8 cellular contexts compared by ENCODE assay signal in genomic region chr1:149962039-149962647, GRCh38. TPM values are rescaled to one million over a fixed set of nuclear protein-coding genes. Genes with fewer than 3 reads are reported as not detected.
DNase-seq lines count a peak whose midpoint lies in the region; ATAC-seq and TF ChIP-seq lines count a peak whose summit lies in the region.

No MANE protein-coding gene starts in this region.

- DNase-seq in Calu3: peak; percentile 64
- DNase-seq in HL-60 (ENCODE audit: low read depth in 1 of 2, low spot score in 1 of 2): peak; percentile 64 to 76
- DNase-seq in NCI-H748 (lab: John Stamatoyannopoulos, UW; ENCODE audit: unreplicated experiment): peak; percentile 73
- peak; percentile 62 for DNase-seq in activated CD8-positive, alpha-beta T cell treated with anti-CD3 and anti-CD28 coated beads, Interleukin-2, amount 10 ng/mL, durations not matched to agents 7 days and 5 days
- no peak for DNase-seq in esophagus muscularis mucosa (ENCODE audit: extremely low spot score)
- DNase-seq in naive B cell: peak; percentile 59
- DNase-seq in ureter (ENCODE audit: low spot score): peak; percentile 75

- H3K9me3 ChIP-seq in esophagus muscularis mucosa: no peaks in the 10 kb centered on the region

- intact Hi-C loops in Calu3 (cut with micrococcal nuclease; ENCODE audit: unreplicated experiment): loop anchor here (5.0 kb wide), 2 partner anchors 205 to 225 kb away; no protein-coding TSS in a partner anchor
- intact Hi-C loops in esophagus muscularis mucosa (cut with DNase I): loop anchor here (2.0 to 5.0 kb wide), 3 partner anchors 89 to 225 kb away; no protein-coding TSS in a partner anchor

- TF ChIP-seq POLR2A in esophagus muscularis mucosa (IDR thresholded peaks at IDR 0.05; ENCODE audit: low read depth): no peak

- 16% methylated on average over 3 of the region's 3 CpGs for WGBS in esophagus muscularis mucosa

- H3K4me1 ChIP-seq in esophagus muscularis mucosa: peaks cover 7 to 27% (median 19%) of the 10 kb centered on the region in 4 donors

- CTCF ChIA-PET in Calu3 (lab: Charles Lee): interaction anchor here (0.7 to 1.1 kb wide), 4 partner anchors 24 to 225 kb away, joined by 3 to 14 read pairs (median 4); partner anchors contain the start of gene OTUD7B
- CTCF ChIA-PET in activated CD8-positive, alpha-beta T cell treated with anti-CD3 and anti-CD28 coated beads, Interleukin-2, amount 10 ng/mL, durations not matched to agents 7 days and 5 days (lab: Charles Lee): interaction anchor here (0.6 to 3.1 kb wide), 57 partner anchors 9 to 258 kb away, joined by 3 to 35 read pairs (median 4); partner anchors contain the start of genes BOLA1, SF3B4 and VPS45

- TF ChIP-seq CTCF in Calu3 (IDR thresholded peaks at IDR 0.05; ENCODE audit: unreplicated experiment) (peak; percentile 44), HL-60 (IDR thresholded peaks at IDR 0.05; ENCODE audit: insufficient read depth, low read length) (peak; percentile 29), esophagus muscularis mucosa (IDR thresholded peaks at IDR 0.05) (peak; percentile 80 to 88 (median 84))

- H3K27ac ChIP-seq in HL-60 (replicated peaks) (no peak overlapping the region), esophagus muscularis mucosa (replicated peaks in 1 of 4) (peak overlapping the region; percentile 25 to 72 (median 47))

- H3K27me3 Mint-ChIP-seq in Calu3 (ENCODE audit: unreplicated experiment): no peaks in the 10 kb centered on the region
- H3K27me3 Mint-ChIP-seq in activated CD8-positive, alpha-beta T cell treated with anti-CD3 and anti-CD28 coated beads, Interleukin-2, amount 10 ng/mL, durations not matched to agents 7 days and 5 days (ENCODE audit: low read depth): no peaks in the 10 kb centered on the region
- H3K27me3 Mint-ChIP-seq in naive B cell: peaks cover 5 to 43% (median 29%) of the 10 kb centered on the region in 3 donors

- H3K4me3 ChIP-seq in HL-60 (replicated peaks; ENCODE audit: insufficient read depth, low read length) (no peak overlapping the region), esophagus muscularis mucosa (no peak overlapping the region)

- no peaks in the 10 kb centered on the region for H3K9me3 Mint-ChIP-seq in Calu3 (ENCODE audit: low read depth, unreplicated experiment)
- no peaks in the 10 kb centered on the region for H3K9me3 Mint-ChIP-seq in activated CD8-positive, alpha-beta T cell treated with anti-CD3 and anti-CD28 coated beads, Interleukin-2, amount 10 ng/mL, durations not matched to agents 7 days and 5 days (ENCODE audit: insufficient read depth)
- H3K9me3 Mint-ChIP-seq in naive B cell: peaks cover 0 to 6% (median 2%) of the 10 kb centered on the region in 7 donors

- H3K36me3 Mint-ChIP-seq in Calu3 (ENCODE audit: insufficient read depth, unreplicated experiment): peaks cover 69% of the 10 kb centered on the region
- H3K36me3 Mint-ChIP-seq in activated CD8-positive, alpha-beta T cell treated with anti-CD3 and anti-CD28 coated beads, Interleukin-2, amount 10 ng/mL, durations not matched to agents 7 days and 5 days (ENCODE audit: low read depth): peaks cover 40% of the 10 kb centered on the region
- H3K36me3 Mint-ChIP-seq in naive B cell: peaks cover 0 to 8% of the 10 kb centered on the region in 2 donors

- TF ChIP-seq EP300 in esophagus muscularis mucosa (IDR thresholded peaks at IDR 0.05): no peak

- POLR2A ChIA-PET in activated CD8-positive, alpha-beta T cell treated with anti-CD3 and anti-CD28 coated beads, Interleukin-2, amount 10 ng/mL, durations not matched to agents 7 days and 5 days (lab: Charles Lee): interaction anchor here (0.6 to 4.7 kb wide), 3 partner anchors 68 to 88 kb away, joined by 3 to 31 read pairs (median 3); a partner anchor contains a TSS

- H3K4me3 Mint-ChIP-seq in Calu3 (ENCODE audit: low read depth, unreplicated experiment): no peak overlapping the region
- H3K4me3 Mint-ChIP-seq in activated CD8-positive, alpha-beta T cell treated with anti-CD3 and anti-CD28 coated beads, Interleukin-2, amount 10 ng/mL, durations not matched to agents 7 days and 5 days: no peak overlapping the region
- no peak overlapping the region for H3K4me3 Mint-ChIP-seq in naive B cell

- H3K36me3 ChIP-seq in esophagus muscularis mucosa: peaks cover 40 to 87% (median 74%) of the 10 kb centered on the region in 4 donors

- H3K4me1 Mint-ChIP-seq in Calu3 (ENCODE audit: low read depth, unreplicated experiment) (no peaks in the 10 kb centered on the region), naive B cell (peaks cover 0 to 10% (median 0%) of the 10 kb centered on the region in 3 donors)
- peaks cover 16% of the 10 kb centered on the region for H3K4me1 Mint-ChIP-seq in activated CD8-positive, alpha-beta T cell treated with anti-CD3 and anti-CD28 coated beads, Interleukin-2, amount 10 ng/mL, durations not matched to agents 7 days and 5 days (ENCODE audit: low read depth)

- no peaks in the 10 kb centered on the region for H3K27me3 ChIP-seq in HL-60 (ENCODE audit: insufficient read depth, poor library complexity, severe bottlenecking)
- no peaks in the 10 kb centered on the region for H3K27me3 ChIP-seq in esophagus muscularis mucosa

- no TSS peak for BruUV-seq in Calu3 (replicated peaks; lab: Mats Ljungman, UMichigan)

- ATAC-seq in activated CD8-positive, alpha-beta T cell treated with anti-CD3 and anti-CD28 coated beads, Interleukin-2, amount 10 ng/mL, durations not matched to agents 7 days and 5 days: peak; percentile 91
- peak; percentile 50 to 81 for ATAC-seq in naive B cell (ENCODE audit: low read depth in 2 of 2)
- no peak for ATAC-seq in HG03159 (IDR thresholded peaks at IDR 0.05; ENCODE audit: unreplicated experiment)

- H3K27ac Mint-ChIP-seq in Calu3 (ENCODE audit: unreplicated experiment) (no peak overlapping the region), naive B cell (no peak overlapping the region)
- H3K27ac Mint-ChIP-seq in activated CD8-positive, alpha-beta T cell treated with anti-CD3 and anti-CD28 coated beads, Interleukin-2, amount 10 ng/mL, durations not matched to agents 7 days and 5 days: no peak overlapping the region

RNA-seq across cellular contexts. Expression of gene MTMR11, which starts 25.5 kb away (rescaled TPM):
- 32.3 and 35.7 TPM in 2 replicates for total RNA-seq in Calu3 (2022)
- 1 to 10 TPM; 1.0 to 1.2 TPM for total RNA-seq in activated CD8-positive, alpha-beta T cell treated with anti-CD3 and anti-CD28 coated beads, Interleukin-2, amount 10 ng/mL, durations not matched to agents 7 days and 5 days
- 10 to 100 TPM in 2 of 4 donors, 1 to 10 TPM in 2; 7.3 to 15.0 (median 10.5) TPM for total RNA-seq in esophagus muscularis mucosa
- under 1 TPM in 1 of 6 donors, not detected in 5; 0.45 TPM for polyA plus RNA-seq in naive B cell (ENCODE audit: low read depth in 6 of 6)
- 14.6 TPM for total RNA-seq in ureter

RNA-seq across cellular contexts. Expression of gene SF3B4, which starts 34.5 kb away (rescaled TPM):
- total RNA-seq in Calu3 (2022): 167 and 188 TPM in 2 replicates
- 100 to 1,000 TPM; 102 to 106 TPM for total RNA-seq in activated CD8-positive, alpha-beta T cell treated with anti-CD3 and anti-CD28 coated beads, Interleukin-2, amount 10 ng/mL, durations not matched to agents 7 days and 5 days
- total RNA-seq in esophagus muscularis mucosa: 10 to 100 TPM; 12.1 to 21.6 (median 14.0) TPM
- 100 to 1,000 TPM in 2 of 6 donors, 10 to 100 TPM in 4; 78.6 to 115 (median 89.4) TPM for polyA plus RNA-seq in naive B cell (ENCODE audit: low read depth in 6 of 6)
- total RNA-seq in ureter: 54.2 TPM

RNA-seq across cellular contexts. Expression of gene SV2A, which starts 44.5 kb away (rescaled TPM):
- 0.12 and 0.32 TPM in 2 replicates for total RNA-seq in Calu3 (2022)
- 10 to 100 TPM; 25.4 TPM for total RNA-seq in activated CD8-positive, alpha-beta T cell treated with anti-CD3 and anti-CD28 coated beads, Interleukin-2, amount 10 ng/mL, durations not matched to agents 7 days and 5 days
- 1 to 10 TPM; 3.3 to 8.6 (median 5.5) TPM for total RNA-seq in esophagus muscularis mucosa
- not detected for polyA plus RNA-seq in naive B cell (ENCODE audit: low read depth in 6 of 6)
- 5.5 TPM for total RNA-seq in ureter

RNA-seq across cellular contexts. Expression of gene OTUD7B, which starts 48.4 kb away (rescaled TPM):
- total RNA-seq in Calu3 (2022): 34.9 and 36.6 TPM in 2 replicates
- 10 to 100 TPM; 10.3 to 12.1 TPM for total RNA-seq in activated CD8-positive, alpha-beta T cell treated with anti-CD3 and anti-CD28 coated beads, Interleukin-2, amount 10 ng/mL, durations not matched to agents 7 days and 5 days
- total RNA-seq in esophagus muscularis mucosa: 10 to 100 TPM; 23.7 to 41.1 (median 30.4) TPM
- under 1 TPM in 2 of 6 donors, not detected in 4; 0.05 to 0.20 TPM for polyA plus RNA-seq in naive B cell (ENCODE audit: low read depth in 6 of 6)
- total RNA-seq in ureter: 34.3 TPM

Comparison
In these comparisons a context has a peak if more than half of its experiments do, and no peak if none do; other contexts are left out.
1. CTCF ChIP-seq: peak in every context shown above with its lines; median percentile 84 in esophagus muscularis mucosa; 44 in Calu3; 29 in HL-60.